Comparison of ENCODE assay signal across 8 cellular contexts in genomic region chr13:39655041-39655568, GRCh38. TPM values are rescaled to one million over a fixed set of nuclear protein-coding genes. Genes with fewer than 3 reads are reported as not detected.
DNase-seq lines count a peak whose midpoint lies in the region; ATAC-seq and TF ChIP-seq lines count a peak whose summit lies in the region.

No MANE protein-coding gene starts in this region.

- peaks cover 3 to 4% of the 10 kb centered on the region in 2 donors for H3K36me3 Mint-ChIP-seq in activated T-cell treated with anti-CD3 and anti-CD28 coated beads, Interleukin-2, amount 50 U/mL, for 72 hours (ENCODE audit: insufficient read depth in 2 of 2)
- peaks cover 0 to 2% (median under 1%) of the 10 kb centered on the region in 3 donors for H3K36me3 Mint-ChIP-seq in naive thymus-derived CD8-positive, alpha-beta T cell

- H3K27ac Mint-ChIP-seq in activated T-cell treated with anti-CD3 and anti-CD28 coated beads, Interleukin-2, amount 50 U/mL, for 72 hours: peak overlapping the region; percentile 92
- H3K27ac Mint-ChIP-seq in naive thymus-derived CD8-positive, alpha-beta T cell: peak overlapping the region; percentile 77 to 98 (median 95)

- 2% methylated on average over 2 of the region's 2 CpGs for WGBS in HUES64

- H3K4me3 Mint-ChIP-seq in activated T-cell treated with anti-CD3 and anti-CD28 coated beads, Interleukin-2, amount 50 U/mL, for 72 hours: peak overlapping the region; percentile 87 to 100
- H3K4me3 Mint-ChIP-seq in naive thymus-derived CD8-positive, alpha-beta T cell: peak overlapping the region; percentile 87 to 100 (median 96)

- peaks cover 24% of the 10 kb centered on the region for H3K4me1 Mint-ChIP-seq in activated T-cell treated with anti-CD3 and anti-CD28 coated beads, Interleukin-2, amount 50 U/mL, for 72 hours (ENCODE audit: low read depth)
- H3K4me1 Mint-ChIP-seq in naive thymus-derived CD8-positive, alpha-beta T cell: peaks cover 14 to 43% (median 40%) of the 10 kb centered on the region in 4 donors

- no peak for TF ChIP-seq CTCF in choroid plexus epithelial cell (conservative IDR thresholded peaks at IDR 0.05; ENCODE audit: low read depth, low read length)
- no peak for TF ChIP-seq CTCF in GM10266 (IDR thresholded peaks at IDR 0.05; ENCODE audit: control insufficient read depth, insufficient read depth, low read depth, missing control alignments)

- peaks cover 2 to 3% of the 10 kb centered on the region in 2 donors for H3K9me3 Mint-ChIP-seq in activated T-cell treated with anti-CD3 and anti-CD28 coated beads, Interleukin-2, amount 50 U/mL, for 72 hours
- peaks cover 0 to 7% (median 0%) of the 10 kb centered on the region in 9 donors for H3K9me3 Mint-ChIP-seq in naive thymus-derived CD8-positive, alpha-beta T cell

- peak; percentile 1 to 4 for ATAC-seq in activated T-cell treated with anti-CD3 and anti-CD28 coated beads, Interleukin-2, amount 50 U/mL, for 72 hours (replicated peaks in 1 of 2)
- ATAC-seq in naive thymus-derived CD8-positive, alpha-beta T cell: peak in 1 of 2 donors; percentile 2

- H3K27me3 ChIP-seq in HUES64 (ENCODE audit: insufficient read depth, low read length): 0 out of 2 replicates have a peak, but pooled peaks cover 2% of the 10 kb centered on the region

- POLR2A ChIA-PET in naive thymus-derived CD8-positive, alpha-beta T cell (lab: Charles Lee): interaction anchor here (0.6 kb wide), 1 partner anchor 39 kb away, joined by 3 read pairs; no protein-coding TSS in a partner anchor

- no peak overlapping the region for H3K9ac ChIP-seq in HUES64 (ENCODE audit: low read depth, low read length)

- peaks cover 8% of the 10 kb centered on the region for H3K36me3 ChIP-seq in HUES64 (ENCODE audit: insufficient read depth, low read length)

- H3K4me3 ChIP-seq in HUES64 (ENCODE audit: low read length) (peak overlapping the region; percentile 92), choroid plexus epithelial cell (ENCODE audit: low read depth, low read length) (peak overlapping the region; percentile 98)

- peaks cover 3% of the 10 kb centered on the region for H3K27me3 Mint-ChIP-seq in activated T-cell treated with anti-CD3 and anti-CD28 coated beads, Interleukin-2, amount 50 U/mL, for 72 hours (ENCODE audit: low read depth)
- peaks cover 0 to 6% (median 0%) of the 10 kb centered on the region in 5 donors for H3K27me3 Mint-ChIP-seq in naive thymus-derived CD8-positive, alpha-beta T cell

- H3K9me3 ChIP-seq in HUES64 (ENCODE audit: insufficient read depth, low read depth, low read length): no peaks in the 10 kb centered on the region

- H3K27ac ChIP-seq in HUES64 (ENCODE audit: low read depth, low read length): no peak overlapping the region

- DNase-seq in activated T-cell treated with anti-CD3 and anti-CD28 coated beads, Interleukin-2, amount 50 U/mL, for 72 hours: peak in 1 of 2 donors; percentile 4
- DNase-seq in activated T-cell treated with anti-CD3 and anti-CD28 coated beads, Interleukin-2, amount 50 U/mL, for 48 hours: no peak
- DNase-seq in choroid plexus epithelial cell (ENCODE audit: low read depth) (no peak), foreskin melanocyte (no peak), DMS 273 treated with DMSO at 0.1 percent for 48 hours (lab: John Stamatoyannopoulos, UW) (no peak), GM10266 (ENCODE audit: extremely low spot score) (no peak)
- DNase-seq in naive thymus-derived CD8-positive, alpha-beta T cell: no peak

- H3K4me1 ChIP-seq in HUES64 (ENCODE audit: insufficient read depth, low read length): 0 out of 2 replicates have a peak, but pooled peaks cover 5% of the 10 kb centered on the region

RNA-seq across cellular contexts. Expression of gene COG6, which starts 0.4 kb away (rescaled TPM):
- 10 to 100 TPM; 33.0 to 35.2 TPM for total RNA-seq in activated T-cell treated with anti-CD3 and anti-CD28 coated beads, Interleukin-2, amount 50 U/mL, for 72 hours
- polyA plus RNA-seq in HUES64 (2013, experiment 1 of 2): 11.7 TPM
- polyA plus RNA-seq in HUES64 (2013, experiment 2 of 2): 15.6 TPM
- total RNA-seq in naive thymus-derived CD8-positive, alpha-beta T cell: 10 to 100 TPM; 30.0 to 33.4 TPM
- polyA plus RNA-seq in naive thymus-derived CD8-positive, alpha-beta T cell: 10 to 100 TPM; 14.5 to 19.7 (median 19.0) TPM

RNA-seq across cellular contexts. Expression of gene LHFPL6, which starts 52.1 kb away (rescaled TPM):
- total RNA-seq in activated T-cell treated with anti-CD3 and anti-CD28 coated beads, Interleukin-2, amount 50 U/mL, for 72 hours: 1 to 10 TPM; 1.7 to 2.5 TPM
- polyA plus RNA-seq in HUES64 (2013, experiment 1 of 2): 8.4 TPM
- polyA plus RNA-seq in HUES64 (2013, experiment 2 of 2): 10.1 TPM
- not detected for total RNA-seq in naive thymus-derived CD8-positive, alpha-beta T cell
- not detected for polyA plus RNA-seq in naive thymus-derived CD8-positive, alpha-beta T cell
